Comparison of ENCODE assay signal across 21 cellular contexts in the genomic region with DNA sequence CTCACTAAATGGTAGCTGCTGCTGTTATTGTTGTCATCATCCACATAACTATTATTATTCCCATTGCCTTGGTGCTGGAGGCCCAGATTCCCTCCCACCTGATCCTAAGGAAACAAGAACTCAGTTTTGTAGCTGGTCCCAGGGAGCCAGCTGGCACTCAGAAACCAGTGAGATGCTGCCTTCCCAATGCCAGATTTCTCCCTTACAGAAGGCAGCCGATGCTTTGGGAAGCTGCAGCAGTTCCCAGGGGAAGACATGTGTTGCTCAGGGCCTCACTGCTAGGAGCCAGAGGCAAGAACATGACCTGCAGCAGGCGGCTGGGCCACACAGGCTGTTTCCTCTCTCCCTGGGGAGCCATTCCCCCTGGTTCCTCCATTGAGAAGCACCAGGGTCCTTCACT. TPM values are rescaled to one million over a fixed set of nuclear protein-coding genes. Genes with fewer than 3 reads are reported as not detected.
DNase-seq lines count a peak whose midpoint lies in the region; ATAC-seq and TF ChIP-seq lines count a peak whose summit lies in the region.
"Had no signal": no experiment of that assay in that cellular context is flagged by ENCODE, and none has a peak within 500 bp of the region (broad histone marks: within the 10 kb centered on the region; RNA-seq: fewer than 3 reads in every experiment).

No MANE protein-coding gene starts in this region.

- no peaks in the 10 kb centered on the region for H3K9me3 ChIP-seq in thyroid gland
- H3K9me3 ChIP-seq: SK-N-SH had no signal

- TF ChIP-seq POLR2A in thyroid gland (IDR thresholded peaks at IDR 0.05) = no peak

- H3K9me3 Mint-ChIP-seq in glutamatergic neuron (ENCODE audit: unreplicated experiment) = peaks cover 6% of the 10 kb centered on the region
- H3K9me3 Mint-ChIP-seq: CD8-positive, alpha-beta T cell; HFFc6 had no signal

- DNase-seq in G401 (ENCODE audit: low spot score) (peak; percentile 11), NCI-H2171 treated with DMSO at 0.1 percent for 48 hours (lab: John Stamatoyannopoulos, UW) (peak; percentile 54), glutamatergic neuron (peak; percentile 70), pons (ENCODE audit: low spot score) (peak; percentile 7), thyroid gland (no peak), HK-2 (ENCODE audit: unreplicated experiment) (no peak)
- DNase-seq in activated CD4-positive, alpha-beta T cell treated with anti-CD3 and anti-CD28 coated beads, Interleukin-2, amount 50 U/mL, for 4 hours = no peak
- DNase-seq: CD8-positive, alpha-beta T cell; GF-D8; H7; HFFc6; KBM-7; MM.1S; NCI-H1092 treated with DMSO at 0.1 percent for 48 hours; NK-92 treated with Interleukin-12 subunit alpha and Interleukin-12 subunit beta, amount 100 ng/mL, for 24 hours; SHP77 treated with DMSO at 0.1 percent for 48 hours; SK-N-SH had no signal

- no peak for TF ChIP-seq CTCF in glutamatergic neuron (IDR thresholded peaks at IDR 0.05; ENCODE audit: partially characterized antibody, unreplicated experiment)
- TF ChIP-seq CTCF in thyroid gland (IDR thresholded peaks at IDR 0.05) = no peak

- in situ Hi-C loops in G401 (cut with HindIII; ENCODE audit: low sequenced_read_pairs) = no loop called here

- no peaks in the 10 kb centered on the region for H3K27me3 ChIP-seq in thyroid gland

- ATAC-seq in GM21529 (IDR thresholded peaks at IDR 0.05; ENCODE audit: unreplicated experiment) = no peak
- ATAC-seq: CD8-positive, alpha-beta T cell had no signal

- no peaks in the 10 kb centered on the region for H3K36me3 ChIP-seq in thyroid gland

- H3K4me1 ChIP-seq in thyroid gland = no peaks in the 10 kb centered on the region

- peak overlapping the region; percentile 79 for H3K27ac Mint-ChIP-seq in glutamatergic neuron (ENCODE audit: unreplicated experiment)
- H3K27ac Mint-ChIP-seq: CD8-positive, alpha-beta T cell; HFFc6 had no signal

- H3K4me3 Mint-ChIP-seq in glutamatergic neuron (ENCODE audit: unreplicated experiment) = peak overlapping the region; percentile 49
- H3K4me3 Mint-ChIP-seq: CD8-positive, alpha-beta T cell; HFFc6 had no signal

- intact Hi-C loops in thyroid gland (cut with DNase I) = no loop called here

- no peak overlapping the region for H3K27ac ChIP-seq in thyroid gland
- H3K27ac ChIP-seq: RWPE1 had no signal

- peaks cover 4% of the 10 kb centered on the region for H3K36me3 Mint-ChIP-seq in glutamatergic neuron (ENCODE audit: unreplicated experiment)
- H3K36me3 Mint-ChIP-seq: CD8-positive, alpha-beta T cell had no signal

- H3K4me1 Mint-ChIP-seq in glutamatergic neuron (ENCODE audit: low read depth, unreplicated experiment) = peaks cover 26% of the 10 kb centered on the region

- WGBS in thyroid gland, 2 donors = 79 to 81% methylated on average over 2 of the region's 2 CpGs

- peaks cover 8% of the 10 kb centered on the region for H3K27me3 Mint-ChIP-seq in glutamatergic neuron (ENCODE audit: unreplicated experiment)

- no peak overlapping the region for H3K4me3 ChIP-seq in thyroid gland (replicated peaks in 1 of 3)

RNA-seq across cellular contexts. Expression of a gene that starts 59.8 kb away (rescaled TPM):
- total RNA-seq in G401 (2014; rRNA removed; shearing (Covaris generic)) = not detected in 2 replicates
- total RNA-seq in glutamatergic neuron (ENCODE audit: unreplicated experiment) = 6.8 TPM
- total RNA-seq in thyroid gland = 1 to 10 TPM in 1 of 4 donors, under 1 TPM in 3; 0.11 to 1.3 (median 0.53) TPM
- total RNA-seq: CD8-positive, alpha-beta T cell; HT1080; NCI-H460 had no signal

Comparison
In these comparisons a context has a peak if more than half of its experiments do, and no peak if none do; other contexts are left out.
1. DNase-seq: peak in G401 (single experiment), NCI-H2171 treated with DMSO at 0.1 percent for 48 hours (single experiment), glutamatergic neuron (single experiment) and pons (single experiment); none in activated CD4-positive, alpha-beta T cell treated with anti-CD3 and anti-CD28 coated beads, Interleukin-2, amount 50 U/mL, for 4 hours (0 of 2), thyroid gland (0 of 2) and HK-2 (single experiment).